8 cellular contexts compared by ENCODE assay signal in the genomic region with DNA sequence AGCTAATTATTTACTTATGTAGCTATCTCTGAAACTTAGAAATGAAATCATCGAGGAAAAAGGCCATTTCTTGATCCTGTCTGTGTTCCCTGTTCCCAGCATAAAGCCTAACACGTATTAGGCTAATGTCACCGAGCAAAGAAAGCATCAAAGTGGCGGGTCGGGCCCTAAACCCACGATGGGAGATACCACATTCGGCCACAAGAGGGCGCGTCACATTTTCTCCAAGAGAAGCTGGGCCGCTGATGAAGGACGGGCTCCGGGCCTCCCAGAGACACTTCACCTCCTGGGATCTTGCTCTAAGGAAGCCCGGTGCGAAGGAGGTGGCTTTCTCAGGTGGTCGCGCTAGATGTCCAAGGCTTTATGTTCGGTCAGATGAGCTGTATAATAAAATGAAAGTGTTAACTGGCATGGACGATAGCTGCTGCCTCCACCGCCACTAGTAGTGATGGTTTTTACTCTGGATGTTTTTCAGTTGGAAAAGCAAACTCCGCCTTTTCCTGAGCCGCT. TPM values are rescaled to one million over a fixed set of nuclear protein-coding genes. Genes with fewer than 3 reads are reported as not detected.
DNase-seq lines count a peak whose midpoint lies in the region; ATAC-seq and TF ChIP-seq lines count a peak whose summit lies in the region.

No MANE protein-coding gene starts in this region.

- DNase-seq in activated gamma-delta T cell treated with Interleukin-2 at 50 U/mL for 16 hours (peak; percentile 93), activated gamma-delta T cell (lab: John Stamatoyannopoulos, UW) (no peak), RKO (ENCODE audit: low spot score) (peak; percentile 85), fibroblast of the aortic adventitia (ENCODE audit: low read depth) (peak; percentile 90)
- peak; percentile 79 for DNase-seq in activated T-helper 2 cell treated with anti-CD3 and anti-CD28 coated beads, Interferon-gamma antibody, Interleukin-2, Interleukin-4, amounts not matched to agents 10 μg/mL and 5 μg/mL and 100 μg/mL, durations not matched to agents 14 hours and 24 hours and 36 hours (ENCODE audit: low spot score)
- DNase-seq in natural killer cell treated with Interleukin-12 subunit alpha and Interleukin-12 subunit beta and Interleukin-15 and Interleukin-18, amount 100 ng/mL, for 72 hours (ENCODE audit: low spot score): peak; percentile 89
- peak; percentile 73 to 94 (median 86) for DNase-seq in stimulated activated naive CD4-positive, alpha-beta T cell (lab: John Stamatoyannopoulos, UW)

- peak overlapping the region; percentile 65 for H3K4me3 ChIP-seq in fibroblast of the aortic adventitia (ENCODE audit: low read depth, low read length)

- peak; percentile 91 for TF ChIP-seq CTCF in LNCAP (IDR thresholded peaks at IDR 0.05)
- TF ChIP-seq CTCF in fibroblast of the aortic adventitia (IDR thresholded peaks at IDR 0.05; ENCODE audit: insufficient read depth, low read length): peak; percentile 70

- peak overlapping the region; percentile 86 for H3K4me3 Mint-ChIP-seq in activated T-helper 2 cell treated with anti-CD3 and anti-CD28 coated beads, Interferon-gamma antibody, Interleukin-2, Interleukin-4, amounts not matched to agents 10 μg/mL and 5 μg/mL and 100 μg/mL, durations not matched to agents 14 hours and 24 hours and 36 hours (ENCODE audit: low read depth)
- H3K4me3 Mint-ChIP-seq in natural killer cell treated with Interleukin-12 subunit alpha and Interleukin-12 subunit beta and Interleukin-15 and Interleukin-18, amount 100 ng/mL, for 72 hours: peak overlapping the region; percentile 97

- H3K36me3 Mint-ChIP-seq in activated T-helper 2 cell treated with anti-CD3 and anti-CD28 coated beads, Interferon-gamma antibody, Interleukin-2, Interleukin-4, amounts not matched to agents 10 μg/mL and 5 μg/mL and 100 μg/mL, durations not matched to agents 14 hours and 24 hours and 36 hours (ENCODE audit: low read depth): no peaks in the 10 kb centered on the region
- no peaks in the 10 kb centered on the region for H3K36me3 Mint-ChIP-seq in natural killer cell treated with Interleukin-12 subunit alpha and Interleukin-12 subunit beta and Interleukin-15 and Interleukin-18, amount 100 ng/mL, for 72 hours

- H3K4me1 Mint-ChIP-seq in activated T-helper 2 cell treated with anti-CD3 and anti-CD28 coated beads, Interferon-gamma antibody, Interleukin-2, Interleukin-4, amounts not matched to agents 10 μg/mL and 5 μg/mL and 100 μg/mL, durations not matched to agents 14 hours and 24 hours and 36 hours (ENCODE audit: low read depth): peaks cover 13% of the 10 kb centered on the region
- H3K4me1 Mint-ChIP-seq in natural killer cell treated with Interleukin-12 subunit alpha and Interleukin-12 subunit beta and Interleukin-15 and Interleukin-18, amount 100 ng/mL, for 72 hours (ENCODE audit: low read depth in 2 of 2): peaks cover 28 to 32% of the 10 kb centered on the region in 2 donors

- H3K27ac Mint-ChIP-seq in activated T-helper 2 cell treated with anti-CD3 and anti-CD28 coated beads, Interferon-gamma antibody, Interleukin-2, Interleukin-4, amounts not matched to agents 10 μg/mL and 5 μg/mL and 100 μg/mL, durations not matched to agents 14 hours and 24 hours and 36 hours: peak overlapping the region; percentile 79
- H3K27ac Mint-ChIP-seq in natural killer cell treated with Interleukin-12 subunit alpha and Interleukin-12 subunit beta and Interleukin-15 and Interleukin-18, amount 100 ng/mL, for 72 hours: peak overlapping the region; percentile 73 to 93

- H3K9me3 Mint-ChIP-seq in activated T-helper 2 cell treated with anti-CD3 and anti-CD28 coated beads, Interferon-gamma antibody, Interleukin-2, Interleukin-4, amounts not matched to agents 10 μg/mL and 5 μg/mL and 100 μg/mL, durations not matched to agents 14 hours and 24 hours and 36 hours: no peaks in the 10 kb centered on the region
- no peaks in the 10 kb centered on the region for H3K9me3 Mint-ChIP-seq in natural killer cell treated with Interleukin-12 subunit alpha and Interleukin-12 subunit beta and Interleukin-15 and Interleukin-18, amount 100 ng/mL, for 72 hours

- no peaks in the 10 kb centered on the region for H3K27me3 Mint-ChIP-seq in activated T-helper 2 cell treated with anti-CD3 and anti-CD28 coated beads, Interferon-gamma antibody, Interleukin-2, Interleukin-4, amounts not matched to agents 10 μg/mL and 5 μg/mL and 100 μg/mL, durations not matched to agents 14 hours and 24 hours and 36 hours (ENCODE audit: low read depth)
- no peaks in the 10 kb centered on the region for H3K27me3 Mint-ChIP-seq in natural killer cell treated with Interleukin-12 subunit alpha and Interleukin-12 subunit beta and Interleukin-15 and Interleukin-18, amount 100 ng/mL, for 72 hours

- intact Hi-C loops in activated T-helper 2 cell treated with anti-CD3 and anti-CD28 coated beads, Interferon-gamma antibody, Interleukin-2, Interleukin-4, amounts not matched to agents 10 μg/mL and 5 μg/mL and 100 μg/mL, durations not matched to agents 14 hours and 24 hours and 36 hours (cut with micrococcal nuclease): loop anchor here (2.0 to 5.0 kb wide), 3 partner anchors 67 to 203 kb away; no protein-coding TSS in a partner anchor

- peak; percentile 52 to 66 for ATAC-seq in natural killer cell treated with Interleukin-12 subunit alpha and Interleukin-12 subunit beta and Interleukin-15 and Interleukin-18, amount 100 ng/mL, for 72 hours

RNA-seq across cellular contexts. Expression of gene PDK2, which starts 0.9 kb away (rescaled TPM):
- total RNA-seq in activated T-helper 2 cell treated with anti-CD3 and anti-CD28 coated beads, Interferon-gamma antibody, Interleukin-2, Interleukin-4, amounts not matched to agents 10 μg/mL and 5 μg/mL and 100 μg/mL, durations not matched to agents 14 hours and 24 hours and 36 hours: 11.0 and 12.1 TPM in 2 replicates
- 13.2 and 37.8 TPM in 2 replicates for total RNA-seq in fibroblast of the aortic adventitia (ENCODE audit: low replicate concordance)
- 10 to 100 TPM; 11.8 to 13.7 TPM for total RNA-seq in natural killer cell treated with Interleukin-12 subunit alpha and Interleukin-12 subunit beta and Interleukin-15 and Interleukin-18, amount 100 ng/mL, for 72 hours

RNA-seq across cellular contexts. Expression of gene SAMD14, which starts 35.7 kb away (rescaled TPM):
- total RNA-seq in activated T-helper 2 cell treated with anti-CD3 and anti-CD28 coated beads, Interferon-gamma antibody, Interleukin-2, Interleukin-4, amounts not matched to agents 10 μg/mL and 5 μg/mL and 100 μg/mL, durations not matched to agents 14 hours and 24 hours and 36 hours: 2.0 and 2.4 TPM in 2 replicates
- total RNA-seq in fibroblast of the aortic adventitia (ENCODE audit: low replicate concordance): 1.6 and 5.1 TPM in 2 replicates
- 1 to 10 TPM; 2.6 to 5.0 TPM for total RNA-seq in natural killer cell treated with Interleukin-12 subunit alpha and Interleukin-12 subunit beta and Interleukin-15 and Interleukin-18, amount 100 ng/mL, for 72 hours

RNA-seq across cellular contexts. Expression of gene ITGA3, which starts 38.4 kb away (rescaled TPM):
- 10.1 and 10.8 TPM in 2 replicates for total RNA-seq in activated T-helper 2 cell treated with anti-CD3 and anti-CD28 coated beads, Interferon-gamma antibody, Interleukin-2, Interleukin-4, amounts not matched to agents 10 μg/mL and 5 μg/mL and 100 μg/mL, durations not matched to agents 14 hours and 24 hours and 36 hours
- total RNA-seq in fibroblast of the aortic adventitia (ENCODE audit: low replicate concordance): 16.1 and 35.1 TPM in 2 replicates
- 10 to 100 TPM; 13.7 to 13.9 TPM for total RNA-seq in natural killer cell treated with Interleukin-12 subunit alpha and Interleukin-12 subunit beta and Interleukin-15 and Interleukin-18, amount 100 ng/mL, for 72 hours

RNA-seq across cellular contexts. Expression of gene PPP1R9B, which starts 56.2 kb away (rescaled TPM):
- total RNA-seq in activated T-helper 2 cell treated with anti-CD3 and anti-CD28 coated beads, Interferon-gamma antibody, Interleukin-2, Interleukin-4, amounts not matched to agents 10 μg/mL and 5 μg/mL and 100 μg/mL, durations not matched to agents 14 hours and 24 hours and 36 hours: 126 and 130 TPM in 2 replicates
- total RNA-seq in fibroblast of the aortic adventitia (ENCODE audit: low replicate concordance): 59.3 and 85.4 TPM in 2 replicates
- total RNA-seq in natural killer cell treated with Interleukin-12 subunit alpha and Interleukin-12 subunit beta and Interleukin-15 and Interleukin-18, amount 100 ng/mL, for 72 hours: 100 to 1,000 TPM in 1 of 2 donors, 10 to 100 TPM in 1; 96.0 to 110 TPM
